In genomic region chr7:117871401-117871777, GRCh38 we compare ENCODE assay signal across 17 cellular contexts. TPM values are rescaled to one million over a fixed set of nuclear protein-coding genes. Genes with fewer than 3 reads are reported as not detected.
DNase-seq lines count a peak whose midpoint lies in the region; ATAC-seq and TF ChIP-seq lines count a peak whose summit lies in the region.
"Had no signal": no experiment of that assay in that cellular context is flagged by ENCODE, and none has a peak within 500 bp of the region (broad histone marks: within the 10 kb centered on the region; RNA-seq: fewer than 3 reads in every experiment).

No MANE protein-coding gene starts in this region.

- H3K9me3 ChIP-seq in HCT116 (ENCODE audit: control insufficient read depth in 1 of 2, insufficient read depth in 1 of 2, low read depth in 1 of 2, low read length in 2 of 2) = no peaks in the 10 kb centered on the region
- H3K9me3 ChIP-seq in iPS-18c (ENCODE audit: control insufficient read depth, insufficient read depth, low read length) = no peaks in the 10 kb centered on the region
- no peaks in the 10 kb centered on the region for H3K9me3 ChIP-seq in smooth muscle cell (replicated peaks; ENCODE audit: low read depth)
- no peaks in the 10 kb centered on the region for H3K9me3 ChIP-seq in CD4-positive, alpha-beta T cell (ENCODE audit: control insufficient read depth, low read length)

- DNase-seq in HCT116 (ENCODE audit: low read depth, low spot score) = no peak
- no peak for DNase-seq in smooth muscle cell (lab: John Stamatoyannopoulos, UW; ENCODE audit: unreplicated experiment)
- DNase-seq in kidney glomerular epithelial cell (lab: John Stamatoyannopoulos, UW) = no peak
- DNase-seq in CD4-positive, alpha-beta T cell = no peak
- no peak for DNase-seq in NCI-H82 (lab: John Stamatoyannopoulos, UW)
- no peak for DNase-seq in GM19238 (ENCODE audit: insufficient read length, low spot score)
- DNase-seq: activated B cell treated with CpG ODN at 0.5 μM for 24 hours; activated CD8-positive, alpha-beta memory T cell treated with anti-CD3 and anti-CD28 coated beads, Interleukin-2, amount 50 U/mL, for 4 hours; NCI-H226; PC-3; stimulated activated CD4-positive, alpha-beta T cell treated with anti-CD3 and anti-CD28 coated beads, Interleukin-2, amount 100 ng/mL, for 48 hours; SW 1271 had no signal

- TF ChIP-seq POLR2A in HCT116 (IDR thresholded peaks at IDR 0.05; ENCODE audit: borderline replicate concordance, extremely low read depth, insufficient read depth, insufficient read length) = no peak

- H3K9me3 Mint-ChIP-seq in brain = peaks cover 0 to 3% (median 0%) of the 10 kb centered on the region in 5 experiments
- H3K9me3 Mint-ChIP-seq in CD4-positive, alpha-beta T cell = no peaks in the 10 kb centered on the region
- H3K9me3 Mint-ChIP-seq: activated B cell treated with CpG ODN at 0.5 μM for 24 hours; central memory CD8-positive, alpha-beta T cell had no signal

- BruUV-seq in HCT116 (replicated peaks; lab: Mats Ljungman, UMichigan) = TSS peak; percentile 34

- no peak overlapping the region; the same call in 1 of the 2 replicates for H3K9ac ChIP-seq in HCT116 (ENCODE audit: low read length)
- no peak overlapping the region for H3K9ac ChIP-seq in smooth muscle cell (ENCODE audit: low read depth)

- H3K4me3 Mint-ChIP-seq in brain = peak overlapping the region; percentile 86 to 95 (median 92)
- no peak overlapping the region for H3K4me3 Mint-ChIP-seq in CD4-positive, alpha-beta T cell
- H3K4me3 Mint-ChIP-seq: central memory CD8-positive, alpha-beta T cell had no signal

- no peak for TF ChIP-seq CTCF in HCT116 (IDR thresholded peaks at IDR 0.05 in 2 of 3, conservative IDR thresholded peaks at IDR 0.05 in 1 of 3; ENCODE audit: borderline replicate concordance in 1 of 3, insufficient read depth in 1 of 3, low read depth in 2 of 3, low read length in 2 of 3)
- TF ChIP-seq CTCF in brain (conservative IDR thresholded peaks at IDR 0.05) = no peak
- TF ChIP-seq CTCF in smooth muscle cell (IDR thresholded peaks at IDR 0.05; ENCODE audit: borderline replicate concordance, insufficient read depth, poor library complexity, severe bottlenecking) = no peak
- no peak for TF ChIP-seq CTCF in CD4-positive, alpha-beta T cell (IDR thresholded peaks at IDR 0.05)

- H3K79me2 ChIP-seq in HCT116 (ENCODE audit: insufficient read depth, low read length) = peaks cover 4% of the 10 kb centered on the region; the same call in 1 of the 2 replicates
- H3K79me2 ChIP-seq in smooth muscle cell (ENCODE audit: low read depth) = peaks cover 40% of the 10 kb centered on the region

- intact Hi-C loops in HCT116 (cut with micrococcal nuclease) = no loop called here
- intact Hi-C loops in CD4-positive, alpha-beta T cell (cut with DNase I, micrococcal nuclease) = no loop called here

- peaks cover 6% of the 10 kb centered on the region for H3F3A ChIP-seq in smooth muscle cell (ENCODE audit: low read depth)

- POLR2A ChIA-PET in HCT116 (lab: Charles Lee) = no interaction called here
- POLR2A ChIA-PET in CD4-positive, alpha-beta T cell (lab: Charles Lee) = no interaction called here

- H3K4me1 ChIP-seq in HCT116 (ENCODE audit: control insufficient read depth in 1 of 2, insufficient read depth in 2 of 2, low read length in 2 of 2) = peaks cover 7 to 29% of the 10 kb centered on the region in 2 experiments
- H3K4me1 ChIP-seq in smooth muscle cell (ENCODE audit: low read depth) = peaks cover 54% of the 10 kb centered on the region

- ATAC-seq in HCT116 = no peak
- ATAC-seq in CD4-positive, alpha-beta T cell (ENCODE audit: poor library complexity) = no peak
- ATAC-seq: PC-3 had no signal

- H3K36me3 ChIP-seq in HCT116 (ENCODE audit: control insufficient read depth in 1 of 2, insufficient read depth in 2 of 2, low read length in 2 of 2) (no peaks in the 10 kb centered on the region), smooth muscle cell (ENCODE audit: low read depth) (no peaks in the 10 kb centered on the region)

- no peaks in the 10 kb centered on the region; the same call in 1 of the 2 replicates for H4K20me1 ChIP-seq in HCT116 (ENCODE audit: insufficient read depth)
- H4K20me1 ChIP-seq in smooth muscle cell (ENCODE audit: low read depth) = no peaks in the 10 kb centered on the region

- WGBS in smooth muscle cell (ENCODE audit: low lambda C conversion rate) = 50% methylated on average over 4 of the region's 4 CpGs

- peaks cover 37% of the 10 kb centered on the region for H3K27me3 Mint-ChIP-seq in brain
- peaks cover 52% of the 10 kb centered on the region for H3K27me3 Mint-ChIP-seq in CD4-positive, alpha-beta T cell

- no peaks in the 10 kb centered on the region for H3K27me3 ChIP-seq in HCT116 (ENCODE audit: insufficient read depth, low read length)
- H3K27me3 ChIP-seq in smooth muscle cell (ENCODE audit: low read depth) = no peaks in the 10 kb centered on the region
- H3K27me3 ChIP-seq in CD4-positive, alpha-beta T cell (ENCODE audit: control insufficient read depth, insufficient read depth, low read length) = peaks cover 41% of the 10 kb centered on the region

- H3K4me3 ChIP-seq in HCT116 (replicated peaks in 1 of 2; ENCODE audit: low read depth in 1 of 2, low read length in 2 of 2) = no peak overlapping the region
- H3K4me3 ChIP-seq in iPS-18c (ENCODE audit: insufficient read depth, low read depth, low read length) = peak overlapping the region; percentile 83; the same call in 1 of the 2 replicates
- peak overlapping the region; percentile 81 for H3K4me3 ChIP-seq in smooth muscle cell

- H3K27ac Mint-ChIP-seq in brain = peak overlapping the region in 4 of 5 experiments; percentile 73 to 93 (median 90)
- H3K27ac Mint-ChIP-seq in CD4-positive, alpha-beta T cell = no peak overlapping the region
- H3K27ac Mint-ChIP-seq: activated B cell treated with CpG ODN at 0.5 μM for 24 hours; activated naive CD8-positive, alpha-beta T cell had no signal

- H2AFZ ChIP-seq in HCT116 (ENCODE audit: low read depth, low read length, poor library complexity, severe bottlenecking) = no peak overlapping the region
- H2AFZ ChIP-seq in smooth muscle cell (ENCODE audit: low read depth) = no peak overlapping the region

- H3K4me2 ChIP-seq in HCT116 (ENCODE audit: low read length) (peak overlapping the region; percentile 95), smooth muscle cell (peak overlapping the region; percentile 97)

- H3K4me1 Mint-ChIP-seq in brain = peaks cover 74% of the 10 kb centered on the region
- H3K4me1 Mint-ChIP-seq in CD4-positive, alpha-beta T cell (ENCODE audit: low read depth) = peaks cover 10% of the 10 kb centered on the region

- no peaks in the 10 kb centered on the region for H3K36me3 Mint-ChIP-seq in brain
- no peaks in the 10 kb centered on the region for H3K36me3 Mint-ChIP-seq in CD4-positive, alpha-beta T cell (ENCODE audit: low read depth)
- H3K36me3 Mint-ChIP-seq: activated naive CD8-positive, alpha-beta T cell; IgD-negative memory B cell had no signal

- CTCF ChIA-PET in HCT116 (lab: Charles Lee) = no interaction called here
- CTCF ChIA-PET in CD4-positive, alpha-beta T cell (lab: Charles Lee) = no interaction called here

- no peak for TF ChIP-seq RAD21 in HCT116 (IDR thresholded peaks at IDR 0.05; ENCODE audit: low read depth)

- RAD21 ChIA-PET in HCT116 (lab: Charles Lee; ENCODE audit: low non-redundant PET in 1 of 2, low total read pairs in 2 of 2, uncharacterized antibody in 2 of 2, unreplicated experiment in 2 of 2) = no interaction called here

- H3K27ac ChIP-seq in HCT116 (ENCODE audit: low read depth, low read length) = no peak overlapping the region
- H3K27ac ChIP-seq in smooth muscle cell (ENCODE audit: low read depth) = peak overlapping the region; percentile 13
- no peak overlapping the region for H3K27ac ChIP-seq in CD4-positive, alpha-beta T cell (ENCODE audit: low read depth, low read length)

- no peaks in the 10 kb centered on the region for H3K9me2 ChIP-seq in HCT116 (ENCODE audit: insufficient read depth)

TF ChIP-seq in HCT116, 20 proteins besides CTCF, POLR2A, EP300 and RAD21:
- no peak for TF ChIP-seq ATF3 (IDR thresholded peaks at IDR 0.05)
- TF ChIP-seq SIN3A (IDR thresholded peaks at IDR 0.05; ENCODE audit: low read depth) = no peak
- no peak for TF ChIP-seq REST (IDR thresholded peaks at IDR 0.05; ENCODE audit: low read depth)
- TF ChIP-seq POLR2AphosphoS5 (IDR thresholded peaks at IDR 0.05; ENCODE audit: low read depth, low read length) = no peak
- TF ChIP-seq YY1 (IDR thresholded peaks at IDR 0.05; ENCODE audit: extremely low read depth, insufficient replicate concordance, low read depth, low read length) = no peak
- no peak for TF ChIP-seq EGR1 (IDR thresholded peaks at IDR 0.05; ENCODE audit: low read depth)
- no peak for TF ChIP-seq JUND (IDR thresholded peaks at IDR 0.05)
- no peak for TF ChIP-seq ZFX (IDR thresholded peaks at IDR 0.05)

RNA-seq across cellular contexts. Expression of gene CTTNBP2, which starts 1.9 kb away (rescaled TPM):
- total RNA-seq in HCT116 (2021; ENCODE audit: unreplicated experiment) (5.4 TPM), smooth muscle cell (22.9 and 42.3 TPM in 2 replicates)
- 1.6 and 2.3 TPM in 2 replicates for polyA plus RNA-seq in HCT116 (2012)
- polyA plus RNA-seq in brain (ENCODE audit: insufficient read depth, low read depth, low replicate concordance) (3.2 TPM), smooth muscle cell (4.8 and 22.3 TPM in 2 replicates)
- total RNA-seq in CD4-positive, alpha-beta T cell = not detected
- polyA plus RNA-seq: IgD-negative memory B cell had no signal

Comparison
In these comparisons a context has a peak if more than half of its experiments do, and no peak if none do; other contexts are left out.
1. H3K4me3 ChIP-seq: peak in iPS-18c (single experiment) and smooth muscle cell (single experiment); none in HCT116 (0 of 2).